In the genomic region with DNA sequence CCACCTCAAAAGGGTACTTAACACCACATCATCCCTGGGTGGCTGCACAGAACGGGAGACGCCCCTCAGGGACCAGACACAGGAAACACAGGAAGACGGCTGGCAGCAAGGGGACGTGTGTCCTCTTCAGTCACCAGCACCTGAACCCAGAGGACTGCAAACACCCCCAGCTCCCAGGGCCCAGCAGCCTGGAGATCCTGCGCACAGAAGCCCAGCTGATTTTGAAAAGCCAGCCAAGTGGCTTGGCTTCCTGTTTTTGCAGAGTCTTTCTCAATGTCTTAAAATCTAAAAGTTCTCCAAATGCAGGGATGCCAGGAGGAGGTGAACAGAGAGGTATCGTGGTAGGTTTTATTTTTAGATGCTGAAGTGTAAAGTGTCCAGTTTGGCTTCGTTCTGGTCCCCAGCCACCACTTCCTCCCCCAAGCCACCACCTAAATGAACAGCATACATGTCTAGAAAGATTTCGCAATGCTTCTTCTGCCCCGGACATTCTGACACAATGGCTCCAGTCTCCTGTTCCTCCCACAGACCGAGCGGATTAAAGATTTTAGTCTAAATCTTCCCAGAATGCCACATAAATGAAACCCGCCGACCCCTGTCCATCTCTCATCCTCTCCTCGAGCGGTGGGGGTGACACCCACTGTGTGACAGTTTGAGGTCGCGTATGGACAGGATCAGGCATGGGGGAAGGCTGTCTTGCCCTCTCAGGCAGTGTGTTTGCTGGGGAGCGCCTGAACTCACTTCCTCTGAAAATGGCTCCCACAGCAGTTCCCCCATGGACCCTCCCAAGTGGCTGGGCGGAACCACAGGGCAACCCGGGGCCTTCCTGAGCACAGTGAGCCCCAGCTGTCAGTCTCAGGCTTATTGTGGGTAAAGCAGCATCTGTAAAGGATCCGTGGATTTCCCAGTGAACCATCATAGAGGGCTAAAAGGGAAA, we compare ENCODE assay signal across 8 cellular contexts. TPM values are rescaled to one million over a fixed set of nuclear protein-coding genes. Genes with fewer than 3 reads are reported as not detected.
DNase-seq lines count a peak whose midpoint lies in the region; ATAC-seq and TF ChIP-seq lines count a peak whose summit lies in the region.

No MANE protein-coding gene starts in this region.

- H2AFZ ChIP-seq in IMR-90 (replicated peaks; ENCODE audit: low read length, poor library complexity): peak overlapping the region; percentile 69

- no peaks in the 10 kb centered on the region for H3K9me3 Mint-ChIP-seq in Calu3 (ENCODE audit: low read depth, unreplicated experiment)
- no peaks in the 10 kb centered on the region for H3K9me3 Mint-ChIP-seq in naive B cell

- H4K91ac ChIP-seq in IMR-90 (ENCODE audit: insufficient read depth, low read depth, low read length): no peak overlapping the region

- peak; percentile 38; the same call in 1 of the 2 replicates for ATAC-seq in IMR-90 (ENCODE audit: low read depth)
- ATAC-seq in naive B cell (ENCODE audit: low read depth in 2 of 2): peak; percentile 62 to 65
- ATAC-seq in HG03108 (IDR thresholded peaks at IDR 0.05; ENCODE audit: unreplicated experiment): no peak
- no peak for ATAC-seq in HG02623 (IDR thresholded peaks at IDR 0.05; ENCODE audit: unreplicated experiment)
- no peak for ATAC-seq in HG03025 (IDR thresholded peaks at IDR 0.05; ENCODE audit: low FRiP score, unreplicated experiment)

- H2AK5ac ChIP-seq in IMR-90 (ENCODE audit: low read depth, low read length): no peak overlapping the region

- no peak overlapping the region; the same call in 2 of the 3 replicates for H2BK15ac ChIP-seq in IMR-90 (ENCODE audit: low read depth, low read length)

- H3K23ac ChIP-seq in IMR-90 (ENCODE audit: low read depth, low read length): no peak overlapping the region

- H3K4me3 Mint-ChIP-seq in Calu3 (ENCODE audit: low read depth, unreplicated experiment) (no peak overlapping the region), naive B cell (peak overlapping the region; percentile 68 to 92 (median 86))

- no peak overlapping the region for H3K56ac ChIP-seq in IMR-90 (ENCODE audit: extremely low read depth, insufficient read depth, low read length)

- no peak overlapping the region for H3K18ac ChIP-seq in IMR-90 (ENCODE audit: low read depth, low read length)

- TF ChIP-seq CTCF in Calu3 (IDR thresholded peaks at IDR 0.05; ENCODE audit: unreplicated experiment) (no peak), IMR-90 (conservative IDR thresholded peaks at IDR 0.05; ENCODE audit: low read depth, low read length) (no peak)

- H3K27me3 ChIP-seq in IMR-90 (ENCODE audit: control insufficient read depth, insufficient read depth, low read length): no peaks in the 10 kb centered on the region

- H3K36me3 Mint-ChIP-seq in Calu3 (ENCODE audit: insufficient read depth, unreplicated experiment) (peaks cover 11% of the 10 kb centered on the region), naive B cell (no peaks in the 10 kb centered on the region)

- 95% methylated on average over 3 of the region's 21 CpGs; no CpG with 5 or more reads in 1 of the 2 experiments for WGBS in IMR-90 (ENCODE audit: extremely low coverage in 2 of 2, insufficient read length in 1 of 2), 2 experiments

- H2AK9ac ChIP-seq in IMR-90 (replicated peaks; ENCODE audit: low read depth, low read length, poor library complexity): no peak overlapping the region

- no peak for TF ChIP-seq RAD21 in IMR-90 (IDR thresholded peaks at IDR 0.05; ENCODE audit: low read length)

- H4K20me1 ChIP-seq in IMR-90 (ENCODE audit: insufficient read depth, low read length): no peaks in the 10 kb centered on the region; the same call in 1 of the 2 replicates

- CTCF ChIA-PET in Calu3 (lab: Charles Lee): no interaction called here
- CTCF ChIA-PET in IMR-90 (lab: Yijun Ruan, JAX): no interaction called here

- intact Hi-C loops in Calu3 (cut with micrococcal nuclease; ENCODE audit: unreplicated experiment): loop anchor here (2.0 kb wide), 1 partner anchor 29 kb away; no protein-coding TSS in a partner anchor
- intact Hi-C loops in IMR-90 (cut with micrococcal nuclease): no loop called here

- H2BK20ac ChIP-seq in IMR-90 (ENCODE audit: low read depth, low read length): no peak overlapping the region

- peaks cover 8% of the 10 kb centered on the region for H3K9me1 ChIP-seq in IMR-90 (ENCODE audit: insufficient read depth, low read length)

- H3K9me3 ChIP-seq in IMR-90 (ENCODE audit: control insufficient read depth, insufficient read depth, low read length): no peaks in the 10 kb centered on the region

- H3K79me1 ChIP-seq in IMR-90 (ENCODE audit: low read depth in 1 of 2, low read length in 2 of 2): 0 out of 4 replicates have a peak, but pooled peaks cover 0 to 3% of the 10 kb centered on the region in 2 experiments

- H3K4me3 ChIP-seq in IMR-90 (ENCODE audit: insufficient read depth, low read depth, low read length): no peak overlapping the region

- BruUV-seq in Calu3 (replicated peaks; lab: Mats Ljungman, UMichigan): no TSS peak
- no TSS peak for BruUV-seq in IMR-90 (replicated peaks; lab: Mats Ljungman, UMichigan)

- H3K14ac ChIP-seq in IMR-90 (replicated peaks; ENCODE audit: low read depth, low read length): no peak overlapping the region

- H2BK120ac ChIP-seq in IMR-90 (ENCODE audit: low read depth, low read length): peak overlapping the region; percentile 36; the same call in 1 of the 2 replicates

- H4K5ac ChIP-seq in IMR-90 (ENCODE audit: low read depth, low read length): peak overlapping the region; percentile 33; the same call in 1 of the 2 replicates

- no peak overlapping the region for H3K27ac Mint-ChIP-seq in Calu3 (ENCODE audit: unreplicated experiment)
- H3K27ac Mint-ChIP-seq in naive B cell: peak overlapping the region; percentile 86 to 98 (median 93)

- POLR2A ChIA-PET in IMR-90 (lab: Charles Lee; ENCODE audit: unreplicated experiment): no interaction called here

- no peak for TF ChIP-seq POLR2A in IMR-90 (IDR thresholded peaks at IDR 0.05; ENCODE audit: low read depth, low read length)

- H3K4ac ChIP-seq in IMR-90 (ENCODE audit: low read depth, low read length): peak overlapping the region; percentile 6; the same call in 1 of the 2 replicates

- peaks cover 12% of the 10 kb centered on the region for H3K4me1 ChIP-seq in IMR-90 (ENCODE audit: control insufficient read depth, insufficient read depth, low read length)

- no peak overlapping the region for H3K4me2 ChIP-seq in IMR-90 (ENCODE audit: low read depth, low read length)

- H3K27me3 Mint-ChIP-seq in Calu3 (ENCODE audit: unreplicated experiment) (no peaks in the 10 kb centered on the region), naive B cell (no peaks in the 10 kb centered on the region)

- H4K8ac ChIP-seq in IMR-90 (ENCODE audit: low read depth in 2 of 2, low read length in 2 of 2): peak overlapping the region; percentile 30 to 58; a peak in 2 of 4 replicates

- no peak overlapping the region for H3K9ac ChIP-seq in IMR-90 (ENCODE audit: low read depth, low read length)

- DNase-seq in Calu3: peak; percentile 21
- DNase-seq in IMR-90: peak; percentile 40
- peak; percentile 21 for DNase-seq in naive B cell
- no peak for DNase-seq in NCI-H1417 treated with DMSO at 0.1 percent for 48 hours (lab: John Stamatoyannopoulos, UW)

- in situ Hi-C loops in IMR-90 (cut with MboI; ENCODE audit: low sequenced_read_pairs): no loop called here

- H3K27ac ChIP-seq in IMR-90 (ENCODE audit: insufficient read depth, low read length): 0 out of 2 replicates have a peak overlapping the region, but pooled peaks have one; percentile 19
- peak overlapping the region; percentile 47 for H3K27ac ChIP-seq in cingulate gyrus (ENCODE audit: low read depth, low read length)

- dilution Hi-C loops in IMR-90 (cut with HindIII; ENCODE audit: low sequenced_read_pairs, unreplicated experiment): no loop called here

- no peak overlapping the region for H2BK5ac ChIP-seq in IMR-90 (ENCODE audit: low read depth, low read length, poor library complexity, severe bottlenecking)

- H3K4me1 Mint-ChIP-seq in Calu3 (ENCODE audit: low read depth, unreplicated experiment) (peaks cover 37% of the 10 kb centered on the region), naive B cell (peaks cover 46 to 62% (median 60%) of the 10 kb centered on the region in 3 donors)

- H3K36me3 ChIP-seq in IMR-90 (ENCODE audit: control insufficient read depth, insufficient read depth, low read length): no peaks in the 10 kb centered on the region

TF ChIP-seq in IMR-90, 13 proteins besides CTCF, POLR2A, EP300 and RAD21:
- TF ChIP-seq MAFK (IDR thresholded peaks at IDR 0.05; ENCODE audit: low read depth, low read length) (no peak), CEBPB (IDR thresholded peaks at IDR 0.05; ENCODE audit: low read depth, low read length) (peak; percentile 98), RCOR1 (IDR thresholded peaks at IDR 0.05; ENCODE audit: insufficient replicate concordance, low read length) (no peak), BHLHE40 (IDR thresholded peaks at IDR 0.05; ENCODE audit: low read depth, low read length) (no peak), CHD1 (IDR thresholded peaks at IDR 0.05; ENCODE audit: low read depth, low read length) (no peak)
- TF ChIP-seq, protein P1, sequence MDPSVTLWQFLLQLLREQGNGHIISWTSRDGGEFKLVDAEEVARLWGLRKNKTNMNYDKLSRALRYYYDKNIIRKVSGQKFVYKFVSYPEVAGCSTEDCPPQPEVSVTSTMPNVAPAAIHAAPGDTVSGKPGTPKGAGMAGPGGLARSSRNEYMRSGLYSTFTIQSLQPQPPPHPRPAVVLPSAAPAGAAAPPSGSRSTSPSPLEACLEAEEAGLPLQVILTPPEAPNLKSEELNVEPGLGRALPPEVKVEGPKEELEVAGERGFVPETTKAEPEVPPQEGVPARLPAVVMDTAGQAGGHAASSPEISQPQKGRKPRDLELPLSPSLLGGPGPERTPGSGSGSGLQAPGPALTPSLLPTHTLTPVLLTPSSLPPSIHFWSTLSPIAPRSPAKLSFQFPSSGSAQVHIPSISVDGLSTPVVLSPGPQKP (IDR thresholded peaks at IDR 0.05; ENCODE audit: borderline replicate concordance, low read depth, low read length): no peak

RNA-seq across cellular contexts. Expression of a gene that starts 41.6 kb away (rescaled TPM):
- 94.3 and 109 TPM in 2 replicates for total RNA-seq in Calu3 (2022)
- 15.3 and 21.7 TPM in 2 replicates for total RNA-seq in IMR-90 (2012; rRNA removed)
- polyA plus RNA-seq in IMR-90 (2012; rRNA removed): 23.0 and 26.9 TPM in 2 replicates
- polyA plus RNA-seq in IMR-90 (2012; cell fraction: cytosol; rRNA removed): 9.3 and 18.0 TPM in 2 replicates
- 16.6 and 26.3 TPM in 2 replicates for polyA plus RNA-seq in IMR-90 (2012; cell fraction: nucleus; rRNA removed; ENCODE audit: low replicate concordance)
- 10 to 100 TPM in 5 of 6 donors, 1 to 10 TPM in 1; 8.5 to 20.1 (median 16.2) TPM for polyA plus RNA-seq in naive B cell (ENCODE audit: low read depth in 6 of 6)

Comparison
In these comparisons a context has a peak if more than half of its experiments do, and no peak if none do; other contexts are left out.
1. ATAC-seq: peak in IMR-90 (single experiment) and naive B cell (2 of 2); none in HG03108 (single experiment), HG02623 (single experiment) and HG03025 (single experiment).